1 cellular context compared by ENCODE assay signal in genomic region chr5:115843444-115844130, GRCh38.
TF ChIP-seq lines count a peak whose summit lies in the region.

No MANE protein-coding gene starts in this region.

TF ChIP-seq in HEK293, 187 proteins besides CTCF, POLR2A, EP300 and RAD21 (continued from another document):
- TF ChIP-seq ZNF398 (tag by site-specific recombination; IDR thresholded peaks at IDR 0.05), result no peak
- TF ChIP-seq MYNN (tag by site-specific recombination; IDR thresholded peaks at IDR 0.05; ENCODE audit: borderline replicate concordance), result no peak
- TF ChIP-seq ZNF785 (tag by site-specific recombination; IDR thresholded peaks at IDR 0.05), result no peak
- TF ChIP-seq ZEB2 (tag by site-specific recombination; IDR thresholded peaks at IDR 0.05), result no peak
- TF ChIP-seq ZNF426 (tag by site-specific recombination; IDR thresholded peaks at IDR 0.05), result 0 out of 2 replicates have a peak, but pooled peaks have one; percentile 6
- no peak for TF ChIP-seq KLF7 (tag by site-specific recombination; IDR thresholded peaks at IDR 0.05; ENCODE audit: borderline replicate concordance)
